Comparison of ENCODE assay signal across 1 cellular context in the genomic region with DNA sequence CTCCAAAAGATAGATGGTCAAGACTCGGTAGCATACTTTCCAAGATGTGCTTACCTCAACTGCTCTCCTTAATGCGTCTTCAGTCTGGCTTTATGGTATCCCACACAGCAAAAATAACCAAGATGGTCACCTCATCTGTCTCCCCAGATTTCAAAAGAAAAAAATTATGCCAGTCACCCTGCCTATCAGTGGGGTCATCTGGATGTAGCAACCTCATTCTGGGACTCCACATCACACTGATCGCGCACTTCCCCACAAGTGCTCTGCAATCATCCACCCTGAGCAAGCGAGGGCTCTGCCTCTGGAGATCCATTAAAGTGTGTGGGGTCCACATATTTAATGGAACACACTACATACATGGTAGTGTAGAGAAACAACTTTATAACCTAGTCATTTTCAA.
TF ChIP-seq lines count a peak whose summit lies in the region.

No MANE protein-coding gene starts in this region.

TF ChIP-seq in HepG2, 621 proteins besides CTCF, POLR2A, EP300 and RAD21:
- TF ChIP-seq, protein P1, sequence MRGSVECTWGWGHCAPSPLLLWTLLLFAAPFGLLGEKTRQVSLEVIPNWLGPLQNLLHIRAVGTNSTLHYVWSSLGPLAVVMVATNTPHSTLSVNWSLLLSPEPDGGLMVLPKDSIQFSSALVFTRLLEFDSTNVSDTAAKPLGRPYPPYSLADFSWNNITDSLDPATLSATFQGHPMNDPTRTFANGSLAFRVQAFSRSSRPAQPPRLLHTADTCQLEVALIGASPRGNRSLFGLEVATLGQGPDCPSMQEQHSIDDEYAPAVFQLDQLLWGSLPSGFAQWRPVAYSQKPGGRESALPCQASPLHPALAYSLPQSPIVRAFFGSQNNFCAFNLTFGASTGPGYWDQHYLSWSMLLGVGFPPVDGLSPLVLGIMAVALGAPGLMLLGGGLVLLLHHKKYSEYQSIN (CRISPR knock-in tag; IDR thresholded peaks at IDR 0.05; ENCODE audit: borderline replicate concordance): no peak
- TF ChIP-seq RBM22 (optimal IDR thresholded peaks at IDR 0.05; ENCODE audit: low read length): peak; percentile 75
